18 cellular contexts compared by ENCODE assay signal in the genomic region with DNA sequence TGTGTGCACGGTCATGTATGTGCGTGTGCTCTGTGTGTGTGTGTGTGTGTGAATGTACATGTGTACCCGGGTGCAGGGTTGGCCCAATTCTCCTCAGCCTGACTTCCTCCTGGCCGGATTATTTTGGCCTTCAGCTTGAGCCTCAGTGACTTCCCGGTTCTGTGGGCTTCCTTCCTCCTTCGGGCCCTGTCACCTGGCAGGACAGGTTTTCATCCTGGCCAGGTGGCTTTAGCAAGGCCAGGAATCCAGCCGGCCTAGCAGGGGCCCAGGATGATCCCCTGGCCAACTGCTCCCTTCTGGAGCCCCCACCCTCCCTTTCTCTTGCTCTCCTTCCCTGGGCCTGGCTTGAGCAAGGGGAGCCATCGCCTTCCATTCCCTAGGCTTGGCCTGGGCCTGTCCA.
DNase-seq lines count a peak whose midpoint lies in the region; ATAC-seq and TF ChIP-seq lines count a peak whose summit lies in the region.
"Had no signal": no experiment of that assay in that cellular context is flagged by ENCODE, and none has a peak within 500 bp of the region (broad histone marks: within the 10 kb centered on the region; RNA-seq: fewer than 3 reads in every experiment).

No MANE protein-coding gene starts in this region.

- POLR2A ChIA-PET in HCT116 (lab: Charles Lee): no interaction called here

- H3K36me3 ChIP-seq in HCT116 (ENCODE audit: control insufficient read depth in 1 of 2, insufficient read depth in 2 of 2, low read length in 2 of 2): no peaks in the 10 kb centered on the region
- H3K36me3 ChIP-seq in WERI-Rb-1: no peaks in the 10 kb centered on the region
- H3K36me3 ChIP-seq in neuronal stem cell (replicated peaks in 1 of 2; ENCODE audit: control insufficient read depth in 2 of 2, insufficient read depth in 2 of 2, low read length in 2 of 2): no peaks in the 10 kb centered on the region

- no peak for TF ChIP-seq RAD21 in HCT116 (IDR thresholded peaks at IDR 0.05; ENCODE audit: low read depth)

- H2BK5ac ChIP-seq in neuronal stem cell (ENCODE audit: low read length): no peak overlapping the region

- H3K79me2 ChIP-seq in HCT116 (ENCODE audit: insufficient read depth, low read length): no peaks in the 10 kb centered on the region

- no peak for ATAC-seq in HCT116
- no peak for ATAC-seq in GM19035 (IDR thresholded peaks at IDR 0.05; ENCODE audit: unreplicated experiment)
- ATAC-seq in GM21528 (IDR thresholded peaks at IDR 0.05; ENCODE audit: low FRiP score, unreplicated experiment): no peak
- ATAC-seq: A549 had no signal

- H3K14ac ChIP-seq in neuronal stem cell (ENCODE audit: low read length): peak overlapping the region; percentile 15

- H3K23ac ChIP-seq in neuronal stem cell (ENCODE audit: low read depth, low read length, poor library complexity): no peak overlapping the region

- DNase-seq in HCT116 (ENCODE audit: low read depth, low spot score): no peak
- peak; percentile 73 for DNase-seq in WERI-Rb-1
- no peak for DNase-seq in neuronal stem cell (ENCODE audit: low spot score)
- DNase-seq in NCI-H524 (lab: John Stamatoyannopoulos, UW): no peak
- DNase-seq: HCEC 1CT, KG1, NCI-H1105, NCI-H146, NCI-H2029, NCI-H2227 treated with DMSO at 0.1 percent for 48 hours, NCI-H524 treated with DMSO at 0.1 percent for 48 hours, OCI-M1, SHP77 had no signal

- H2BK15ac ChIP-seq in neuronal stem cell (ENCODE audit: low read length): no peak overlapping the region

- no peak overlapping the region for H4K8ac ChIP-seq in neuronal stem cell (ENCODE audit: low read depth, low read length)

- no peak overlapping the region for H2BK120ac ChIP-seq in neuronal stem cell (ENCODE audit: low read depth, low read length)

- H4K20me1 ChIP-seq in HCT116 (ENCODE audit: insufficient read depth): no peaks in the 10 kb centered on the region

- no peak overlapping the region for H4K91ac ChIP-seq in neuronal stem cell (ENCODE audit: low read depth, low read length, poor library complexity)

- TF ChIP-seq POLR2A in HCT116 (IDR thresholded peaks at IDR 0.05; ENCODE audit: borderline replicate concordance, extremely low read depth, insufficient read depth, insufficient read length): no peak

- no peaks in the 10 kb centered on the region for H3K9me2 ChIP-seq in HCT116 (ENCODE audit: insufficient read depth)

- H3K9me3 ChIP-seq in HCT116 (ENCODE audit: control insufficient read depth in 1 of 2, insufficient read depth in 1 of 2, low read depth in 1 of 2, low read length in 2 of 2): no peaks in the 10 kb centered on the region
- H3K9me3 ChIP-seq in WERI-Rb-1 (ENCODE audit: severe bottlenecking): peaks cover 6% of the 10 kb centered on the region
- H3K9me3 ChIP-seq in neuronal stem cell (replicated peaks in 1 of 2; ENCODE audit: control insufficient read depth in 2 of 2, insufficient read depth in 1 of 2, low read depth in 1 of 2, low read length in 2 of 2): peaks cover 0 to 9% of the 10 kb centered on the region in 2 donors
- H3K9me3 ChIP-seq: A549 had no signal

- H3K18ac ChIP-seq in neuronal stem cell (ENCODE audit: low read length): no peak overlapping the region

- H2AK5ac ChIP-seq in neuronal stem cell (ENCODE audit: low read depth, low read length): no peak overlapping the region

- CTCF ChIA-PET in HCT116 (lab: Charles Lee): no interaction called here

- no CpG with 5 or more reads among the region's 8 CpGs for WGBS in neuronal stem cell (ENCODE audit: extremely low coverage in 2 of 2, insufficient read length in 2 of 2, insufficient replicate concordance in 1 of 2), 2 donors

- peak overlapping the region; percentile 71 for H3K27ac ChIP-seq in C4-2B
- no peak overlapping the region for H3K27ac ChIP-seq in HCT116 (ENCODE audit: low read depth, low read length)
- H3K27ac ChIP-seq in WERI-Rb-1: peak overlapping the region; percentile 66
- H3K27ac ChIP-seq in neuronal stem cell (replicated peaks; ENCODE audit: low read length): no peak overlapping the region
- H3K27ac ChIP-seq: A549, GM23248 had no signal

- H3K9ac ChIP-seq in HCT116 (ENCODE audit: low read length) (no peak overlapping the region), neuronal stem cell (ENCODE audit: low read depth, low read length, poor library complexity) (no peak overlapping the region)
- H3K9ac ChIP-seq: GM23248 had no signal

- H3K4me3 ChIP-seq in HCT116 (replicated peaks in 1 of 2; ENCODE audit: low read depth in 1 of 2, low read length in 2 of 2): no peak overlapping the region
- no peak overlapping the region for H3K4me3 ChIP-seq in WERI-Rb-1 (ENCODE audit: low read depth, low read length)
- H3K4me3 ChIP-seq in neuronal stem cell (ENCODE audit: low read length in 2 of 2): peak overlapping the region in 1 of 2 donors; percentile 34
- H3K4me3 ChIP-seq: A549, GM23248 had no signal

- RAD21 ChIA-PET in HCT116 (lab: Charles Lee; ENCODE audit: low non-redundant PET in 1 of 2, low total read pairs in 2 of 2, uncharacterized antibody in 2 of 2, unreplicated experiment in 2 of 2): no interaction called here

- 0 out of 2 replicates have a peak, but pooled peaks cover 2% of the 10 kb centered on the region for H3K27me3 ChIP-seq in HCT116 (ENCODE audit: insufficient read depth, low read length)
- no peaks in the 10 kb centered on the region for H3K27me3 ChIP-seq in WERI-Rb-1 (ENCODE audit: insufficient read depth, low read depth, severe bottlenecking)
- H3K27me3 ChIP-seq in neuronal stem cell (ENCODE audit: control insufficient read depth in 3 of 3, insufficient read depth in 3 of 3, low read depth in 1 of 3, low read length in 3 of 3): peaks cover 0 to 18% (median 1%) of the 10 kb centered on the region in 3 experiments

- intact Hi-C loops in HCT116 (cut with micrococcal nuclease): no loop called here

- H2AFZ ChIP-seq in HCT116 (ENCODE audit: low read depth, low read length, poor library complexity, severe bottlenecking) (no peak overlapping the region), neuronal stem cell (ENCODE audit: low read length) (no peak overlapping the region)
- H2AFZ ChIP-seq: GM23248 had no signal

- H3K79me1 ChIP-seq in neuronal stem cell (ENCODE audit: low read depth, low read length): peaks cover 2% of the 10 kb centered on the region

- no peak overlapping the region for H2BK12ac ChIP-seq in neuronal stem cell (ENCODE audit: low read length)

- H3K4me1 ChIP-seq in HCT116 (ENCODE audit: control insufficient read depth in 1 of 2, insufficient read depth in 2 of 2, low read length in 2 of 2) (peaks cover 0 to 12% of the 10 kb centered on the region in 2 experiments; a peak in 2 of 4 replicates), neuronal stem cell (ENCODE audit: control insufficient read depth in 2 of 2, insufficient read depth in 1 of 2, low read depth in 1 of 2, low read length in 2 of 2) (peaks cover 5 to 8% of the 10 kb centered on the region in 2 donors)
- H3K4me1 ChIP-seq: A549 had no signal

- H3K4ac ChIP-seq in neuronal stem cell (ENCODE audit: low read length): no peak overlapping the region

- H3K4me2 ChIP-seq in HCT116 (ENCODE audit: low read length) (peak overlapping the region; percentile 8; the same call in 1 of the 2 replicates), neuronal stem cell (ENCODE audit: insufficient read depth, low read length, poor library complexity, severe bottlenecking) (no peak overlapping the region)
- H3K4me2 ChIP-seq: A549 had no signal

- no TSS peak for BruUV-seq in HCT116 (replicated peaks; lab: Mats Ljungman, UMichigan)

- no peak for TF ChIP-seq CTCF in C4-2B (conservative IDR thresholded peaks at IDR 0.05)
- TF ChIP-seq CTCF in HCT116 (IDR thresholded peaks at IDR 0.05 in 2 of 3, conservative IDR thresholded peaks at IDR 0.05 in 1 of 3; ENCODE audit: borderline replicate concordance in 1 of 3, insufficient read depth in 1 of 3, low read depth in 2 of 3, low read length in 2 of 3): no peak
- TF ChIP-seq CTCF in WERI-Rb-1 (IDR thresholded peaks at IDR 0.05; ENCODE audit: low read depth, low read length): no peak

TF ChIP-seq in HCT116, 20 proteins besides CTCF, POLR2A, EP300 and RAD21:
- TF ChIP-seq EZH2 (IDR thresholded peaks at IDR 0.05) (no peak), FOSL1 (IDR thresholded peaks at IDR 0.05; ENCODE audit: low read depth) (no peak), EZH2phosphoT487 (IDR thresholded peaks at IDR 0.05; ENCODE audit: borderline replicate concordance) (no peak)
TF ChIP-seq in HCT116: peak in this region for 0.

Comparison
In these comparisons a context has a peak if more than half of its experiments do, and no peak if none do; other contexts are left out.
1. H3K27ac ChIP-seq: peak in C4-2B (single experiment) and WERI-Rb-1 (single experiment); none in HCT116 (single experiment) and neuronal stem cell (single experiment).